29 cellular contexts compared by ENCODE assay signal in genomic region chr11:45247433-45247832, GRCh38. TPM values are rescaled to one million over a fixed set of nuclear protein-coding genes. Genes with fewer than 3 reads are reported as not detected.
A peak's percentile ranks its signal among the peaks of the same experiment; 100 is the strongest.
DNase-seq lines count a peak whose midpoint lies in the region; ATAC-seq and TF ChIP-seq lines count a peak whose summit lies in the region.
"Had no signal": no experiment of that assay in that cellular context is flagged by ENCODE, and none has a peak within 500 bp of the region (broad histone marks: within the 10 kb centered on the region; RNA-seq: fewer than 3 reads in every experiment).

No MANE protein-coding gene starts in this region.

- peak; percentile 62 for DNase-seq in NCI-H2171 treated with DMSO at 0.1 percent for 48 hours (lab: John Stamatoyannopoulos, UW)
- DNase-seq in NCI-H2171 (lab: John Stamatoyannopoulos, UW) = no peak
- DNase-seq in NCI-H1694 (lab: John Stamatoyannopoulos, UW) = peak; percentile 79
- DNase-seq in SW480 (ENCODE audit: low spot score) = peak; percentile 9
- peak; percentile 26 for DNase-seq in mesenteric fat pad (ENCODE audit: low spot score)
- DNase-seq in body of pancreas = no peak
- DNase-seq: activated CD4-positive, alpha-beta memory T cell treated with anti-CD3 and anti-CD28 coated beads, Interleukin-2, amount 10 ng/mL, durations not matched to agents 7 days and 5 days; activated CD8-positive, alpha-beta memory T cell treated with anti-CD3 and anti-CD28 coated beads, Interleukin-2, amount 50 U/mL, for 48 hours; AML-193; aorta; CD8-positive, alpha-beta T cell; DMS153; glutamatergic neuron; IMR-90; naive thymus-derived CD4-positive, alpha-beta T cell; NCI-H2081; stimulated activated CD8-positive, alpha-beta memory T cell treated with anti-CD3 and anti-CD28 coated beads, Interleukin-4, amount 100 ng/mL, for 48 hours; stomach had no signal

- H3K9me3 ChIP-seq in body of pancreas = no peaks in the 10 kb centered on the region
- H3K9me3 ChIP-seq: SJSA1, stomach, tibial nerve had no signal

- ATAC-seq in body of pancreas (no peak), GM18505 (IDR thresholded peaks at IDR 0.05; ENCODE audit: unreplicated experiment) (no peak), GM18907 (IDR thresholded peaks at IDR 0.05; ENCODE audit: unreplicated experiment) (no peak)
- ATAC-seq: activated naive CD4-positive, alpha-beta T cell treated with anti-CD3 and anti-CD28 coated beads, Interleukin-2, amount 50 U/mL, for 72 hours; activated T-helper 17 cell treated with anti-CD3 and anti-CD28 coated beads, Interleukin-2, amount 50 U/mL, for 72 hours; CD8-positive, alpha-beta T cell; naive thymus-derived CD4-positive, alpha-beta T cell had no signal

- no peaks in the 10 kb centered on the region for H3K27me3 ChIP-seq in body of pancreas

- TF ChIP-seq CTCF in body of pancreas (IDR thresholded peaks at IDR 0.05) = no peak

- H3K4me3 ChIP-seq in body of pancreas = no peak overlapping the region
- H3K4me3 ChIP-seq: SJSA1, skin epidermis, stomach, tibial nerve had no signal

- H3K27ac ChIP-seq in body of pancreas = no peak overlapping the region
- H3K27ac ChIP-seq: 22Rv1, SJSA1, skin epidermis, stomach, tibial nerve had no signal

- H3K4me1 ChIP-seq in body of pancreas = no peaks in the 10 kb centered on the region
- H3K4me1 ChIP-seq: SJSA1, stomach, tibial nerve had no signal

- intact Hi-C loops in body of pancreas (cut with DNase I) = no loop called here

- H3K36me3 ChIP-seq in body of pancreas (replicated peaks in 1 of 2; ENCODE audit: insufficient read depth in 1 of 2, low read depth in 2 of 2) = no peaks in the 10 kb centered on the region
- H3K36me3 ChIP-seq: SJSA1, stomach, tibial nerve had no signal

- TF ChIP-seq POLR2A in body of pancreas (IDR thresholded peaks at IDR 0.05) (no peak), GM18505 (IDR thresholded peaks at IDR 0.05; ENCODE audit: borderline replicate concordance, extremely low read depth, insufficient read depth, insufficient read length) (no peak)

- 41 to 46% methylated on average over 2 of the region's 2 CpGs for WGBS in body of pancreas, 2 donors

RNA-seq across cellular contexts. Expression of gene SYT13, which starts 38.7 kb away (rescaled TPM):
- total RNA-seq in mesenteric fat pad (not detected), body of pancreas (1 to 10 TPM; 6.7 to 9.9 TPM)
- total RNA-seq: activated CD4-positive, alpha-beta memory T cell treated with anti-CD3 and anti-CD28 coated beads, Interleukin-2, amount 10 ng/mL, durations not matched to agents 7 days and 5 days; activated naive CD4-positive, alpha-beta T cell treated with anti-CD3 and anti-CD28 coated beads, Interleukin-2, amount 50 U/mL, for 72 hours; activated T-helper 17 cell treated with anti-CD3 and anti-CD28 coated beads, Interleukin-2, amount 50 U/mL, for 72 hours; CD8-positive, alpha-beta T cell; endothelial cell of umbilical vein; IMR-90; naive thymus-derived CD4-positive, alpha-beta T cell; NCI-H460; SJSA1; T-helper 1 cell treated with Interleukin-12 subunit alpha and Interleukin-12 subunit beta and Interleukin-4 antibody, amounts not matched to agents 30 ng/mL and 1 ng/mL, for 36 hours had no signal

Comparison
In these comparisons a context has a peak if more than half of its experiments do, and no peak if none do; other contexts are left out.
1. DNase-seq: peak in NCI-H2171 treated with DMSO at 0.1 percent for 48 hours (single experiment), NCI-H1694 (single experiment), SW480 (single experiment) and mesenteric fat pad (single experiment); none in NCI-H2171 (single experiment) and body of pancreas (0 of 4).